ENCODE assay signal across 9 cellular contexts in the genomic region with DNA sequence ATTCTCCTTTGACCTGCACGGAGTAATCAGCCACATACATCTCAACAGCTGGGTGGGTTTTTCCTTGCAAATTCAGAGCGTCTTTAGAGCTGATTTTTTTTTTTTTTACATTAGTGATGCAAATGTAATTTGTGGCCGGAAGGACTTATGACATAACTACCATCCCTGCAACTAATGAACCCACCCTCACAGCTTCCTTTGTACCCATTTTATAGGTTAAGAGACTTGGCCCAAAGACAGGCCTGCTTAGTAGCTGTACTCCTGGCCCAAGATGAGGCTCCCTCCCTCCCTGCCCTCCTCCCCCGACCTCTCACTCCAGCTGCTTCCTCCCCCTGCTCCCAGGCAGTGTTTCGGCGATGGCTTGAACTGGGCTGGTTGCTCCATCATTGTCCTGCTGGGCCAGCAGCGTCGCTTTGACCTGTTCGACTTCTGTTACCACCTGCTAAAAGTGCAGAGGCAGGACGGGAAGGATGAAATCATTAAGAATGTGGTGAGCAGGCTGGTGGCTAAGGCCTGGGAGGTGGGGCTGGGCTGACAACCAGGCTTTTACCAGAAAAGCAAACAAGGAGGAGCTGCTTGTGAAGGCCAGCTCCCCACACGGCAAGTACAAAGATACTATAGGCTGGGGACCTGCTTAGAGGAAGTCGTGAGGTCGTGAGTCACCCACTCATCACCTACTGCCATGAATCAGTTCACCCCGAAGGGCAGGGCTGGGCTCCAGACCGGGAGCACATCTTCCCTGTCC.
DNase-seq lines count a peak whose midpoint lies in the region; ATAC-seq lines count a peak whose summit lies in the region.
"Had no signal": no experiment of that assay in that cellular context is flagged by ENCODE, and none has a peak within 500 bp of the region (broad histone marks: within the 10 kb centered on the region; RNA-seq: fewer than 3 reads in every experiment).

No MANE protein-coding gene starts in this region.

- peak overlapping the region; percentile 90 for H3K27ac Mint-ChIP-seq in activated T-helper 1 cell treated with anti-CD3 and anti-CD28 coated beads, Interleukin-12 subunit alpha, Interleukin-12 subunit beta, Interleukin-2, Interleukin-4 antibody, amounts not matched to agents 30 ng/mL and 10 ng/mL and 1 ng/mL, durations not matched to agents 14 hours and 24 hours and 36 hours

- H3K4me1 Mint-ChIP-seq in activated T-helper 1 cell treated with anti-CD3 and anti-CD28 coated beads, Interleukin-12 subunit alpha, Interleukin-12 subunit beta, Interleukin-2, Interleukin-4 antibody, amounts not matched to agents 30 ng/mL and 10 ng/mL and 1 ng/mL, durations not matched to agents 14 hours and 24 hours and 36 hours (ENCODE audit: low read depth), result peaks cover 21% of the 10 kb centered on the region

- H3K9me3 Mint-ChIP-seq in activated T-helper 1 cell treated with anti-CD3 and anti-CD28 coated beads, Interleukin-12 subunit alpha, Interleukin-12 subunit beta, Interleukin-2, Interleukin-4 antibody, amounts not matched to agents 30 ng/mL and 10 ng/mL and 1 ng/mL, durations not matched to agents 14 hours and 24 hours and 36 hours, result no peaks in the 10 kb centered on the region

- no peak overlapping the region for H3K4me3 Mint-ChIP-seq in activated T-helper 1 cell treated with anti-CD3 and anti-CD28 coated beads, Interleukin-12 subunit alpha, Interleukin-12 subunit beta, Interleukin-2, Interleukin-4 antibody, amounts not matched to agents 30 ng/mL and 10 ng/mL and 1 ng/mL, durations not matched to agents 14 hours and 24 hours and 36 hours

- intact Hi-C loops in activated T-helper 1 cell treated with anti-CD3 and anti-CD28 coated beads, Interleukin-12 subunit alpha, Interleukin-12 subunit beta, Interleukin-2, Interleukin-4 antibody, amounts not matched to agents 30 ng/mL and 10 ng/mL and 1 ng/mL, durations not matched to agents 14 hours and 24 hours and 36 hours (cut with micrococcal nuclease), result loop anchor here (2.0 kb wide), 2 partner anchors 62 to 74 kb away; no protein-coding TSS in a partner anchor

- ATAC-seq in GM18502 (IDR thresholded peaks at IDR 0.05; ENCODE audit: poor library complexity, unreplicated experiment), result no peak

- DNase-seq in stimulated activated naive CD4-positive, alpha-beta T cell treated with Interleukin-2 at 50 U/mL for 16 hours (lab: John Stamatoyannopoulos, UW), result peak; percentile 74
- no peak for DNase-seq in stimulated activated naive CD4-positive, alpha-beta T cell (lab: John Stamatoyannopoulos, UW)
- DNase-seq in activated T-helper 1 cell treated with anti-CD3 and anti-CD28 coated beads, Interleukin-12 subunit alpha, Interleukin-12 subunit beta, Interleukin-2, Interleukin-4 antibody, amounts not matched to agents 30 ng/mL and 10 ng/mL and 1 ng/mL, durations not matched to agents 14 hours and 24 hours and 36 hours (ENCODE audit: low spot score), result peak; percentile 47
- DNase-seq in islet precursor cell (peak; percentile 95), OCI-M1 (lab: John Stamatoyannopoulos, UW) (no peak), superior temporal gyrus (ENCODE audit: extremely low spot score) (no peak)
- DNase-seq in stimulated activated CD8-positive, alpha-beta memory T cell treated with anti-CD3 and anti-CD28 coated beads, Interleukin-2, amount 100 ng/mL, for 48 hours (ENCODE audit: low read depth in 2 of 2), result peak; percentile 51 to 70
- DNase-seq: DND-41 had no signal

- no peaks in the 10 kb centered on the region for H3K27me3 Mint-ChIP-seq in activated T-helper 1 cell treated with anti-CD3 and anti-CD28 coated beads, Interleukin-12 subunit alpha, Interleukin-12 subunit beta, Interleukin-2, Interleukin-4 antibody, amounts not matched to agents 30 ng/mL and 10 ng/mL and 1 ng/mL, durations not matched to agents 14 hours and 24 hours and 36 hours (ENCODE audit: insufficient read depth)

- peaks cover 54% of the 10 kb centered on the region for H3K36me3 Mint-ChIP-seq in activated T-helper 1 cell treated with anti-CD3 and anti-CD28 coated beads, Interleukin-12 subunit alpha, Interleukin-12 subunit beta, Interleukin-2, Interleukin-4 antibody, amounts not matched to agents 30 ng/mL and 10 ng/mL and 1 ng/mL, durations not matched to agents 14 hours and 24 hours and 36 hours (ENCODE audit: low read depth)

Comparison
In these comparisons a context has a peak if more than half of its experiments do, and no peak if none do; other contexts are left out.
1. DNase-seq: peak in stimulated activated naive CD4-positive, alpha-beta T cell treated with Interleukin-2 at 50 U/mL for 16 hours (single experiment), activated T-helper 1 cell treated with anti-CD3 and anti-CD28 coated beads, Interleukin-12 subunit alpha, Interleukin-12 subunit beta, Interleukin-2, Interleukin-4 antibody, amounts not matched to agents 30 ng/mL and 10 ng/mL and 1 ng/mL, durations not matched to agents 14 hours and 24 hours and 36 hours (single experiment), islet precursor cell (single experiment) and stimulated activated CD8-positive, alpha-beta memory T cell treated with anti-CD3 and anti-CD28 coated beads, Interleukin-2, amount 100 ng/mL, for 48 hours (2 of 2); none in stimulated activated naive CD4-positive, alpha-beta T cell (0 of 6), OCI-M1 (single experiment) and superior temporal gyrus (single experiment).